9 cellular contexts compared by ENCODE assay signal in the genomic region with DNA sequence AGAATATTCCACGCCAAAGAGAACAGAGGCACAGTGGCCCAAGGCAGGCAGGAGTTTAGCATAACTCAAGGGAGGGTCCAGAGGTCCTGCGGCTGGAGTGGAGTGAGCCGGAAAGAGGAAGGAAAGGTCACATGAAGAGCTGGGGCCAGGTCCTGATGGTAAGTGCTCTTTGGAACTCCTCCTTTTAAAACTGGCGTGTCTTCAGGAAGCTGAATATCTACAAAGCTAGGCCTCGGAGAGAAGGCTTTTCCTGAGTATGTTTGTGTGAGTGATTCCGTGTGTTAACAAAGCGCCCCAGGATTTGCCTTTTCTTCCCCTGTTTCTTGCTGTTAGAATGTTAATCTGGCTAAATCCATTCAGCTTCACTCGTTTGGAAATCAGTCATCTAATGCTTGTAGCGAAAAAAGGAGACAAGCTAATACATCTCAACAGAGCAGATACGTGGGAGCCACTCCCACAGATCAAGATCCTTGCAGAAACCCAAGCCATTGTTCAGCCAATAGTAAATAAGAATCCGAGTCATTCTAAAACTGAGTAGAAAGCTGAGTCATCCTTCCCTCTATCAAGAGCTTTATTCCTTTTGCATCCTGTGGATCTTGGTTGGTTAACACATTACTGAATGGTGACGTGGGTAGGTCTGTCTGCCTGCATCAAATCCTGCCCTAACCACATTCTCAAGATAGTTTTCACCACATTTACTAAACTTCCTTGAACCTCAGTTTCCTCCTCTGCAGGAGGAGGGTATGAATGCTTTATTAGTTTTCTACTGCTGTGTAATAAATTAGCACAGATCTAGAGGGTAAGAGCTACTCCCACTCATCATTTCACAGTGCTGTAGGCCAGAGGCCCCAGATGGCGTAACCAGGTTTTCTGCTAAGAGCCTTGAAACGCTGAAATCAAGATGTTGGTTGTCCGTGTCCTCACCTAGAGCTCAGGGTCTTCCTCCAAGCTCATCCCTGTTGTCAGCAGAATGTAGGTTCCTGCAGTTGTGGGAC. TPM values are rescaled to one million over a fixed set of nuclear protein-coding genes. Genes with fewer than 3 reads are reported as not detected.
DNase-seq lines count a peak whose midpoint lies in the region; ATAC-seq, FAIRE-seq and TF ChIP-seq lines count a peak whose summit lies in the region.
"Had no signal": no experiment of that assay in that cellular context is flagged by ENCODE, and none has a peak within 500 bp of the region (broad histone marks: within the 10 kb centered on the region; RNA-seq: fewer than 3 reads in every experiment).

No MANE protein-coding gene starts in this region.

- dilution Hi-C loops in IMR-90 (cut with HindIII; ENCODE audit: low sequenced_read_pairs, unreplicated experiment): no loop called here

- H3K27me3 ChIP-seq in IMR-90 (ENCODE audit: control insufficient read depth, insufficient read depth, low read length) (no peaks in the 10 kb centered on the region), dorsolateral prefrontal cortex (no peaks in the 10 kb centered on the region)

- intact Hi-C loops in IMR-90 (cut with micrococcal nuclease) (no loop called here), dorsolateral prefrontal cortex (cut with DNase I) (no loop called here)

- H3K9me3 ChIP-seq in IMR-90 (ENCODE audit: control insufficient read depth, insufficient read depth, low read length): no peaks in the 10 kb centered on the region

- peaks cover 11% of the 10 kb centered on the region for H3K4me1 ChIP-seq in IMR-90 (ENCODE audit: control insufficient read depth, insufficient read depth, low read length)

- ATAC-seq in GM21737 (IDR thresholded peaks at IDR 0.05; ENCODE audit: unreplicated experiment): peak; percentile 66
- ATAC-seq in IMR-90 (ENCODE audit: low read depth): peak; percentile 98

- peaks cover 21% of the 10 kb centered on the region for H3K4me1 Mint-ChIP-seq in neural crest cell

- peak overlapping the region; percentile 98 for H2BK20ac ChIP-seq in IMR-90 (ENCODE audit: low read depth, low read length)

- peak overlapping the region; percentile 96 for H3K27ac Mint-ChIP-seq in neural crest cell (ENCODE audit: unreplicated experiment)

- H3K4ac ChIP-seq in IMR-90 (ENCODE audit: low read depth, low read length): peak overlapping the region; percentile 99

- peak overlapping the region; percentile 79 to 95 for H4K8ac ChIP-seq in IMR-90 (ENCODE audit: low read depth in 2 of 2, low read length in 2 of 2)

- no peaks in the 10 kb centered on the region for H4K20me1 ChIP-seq in IMR-90 (ENCODE audit: insufficient read depth, low read length)

- peak overlapping the region; percentile 96 for H3K14ac ChIP-seq in IMR-90 (replicated peaks; ENCODE audit: low read depth, low read length)

- DNase-seq in GM12891 (ENCODE audit: insufficient read length, low spot score): peak; percentile 35
- DNase-seq in IMR-90: peak; percentile 99
- DNase-seq in UCSD-AML1 (lab: John Stamatoyannopoulos, UW; ENCODE audit: unreplicated experiment): peak; percentile 44
- DNase-seq in epithelial cell of esophagus (ENCODE audit: low read depth): peak; percentile 98
- no peak for DNase-seq in neural crest cell (ENCODE audit: low read depth, low spot score)
- DNase-seq in dorsolateral prefrontal cortex: no peak
- no peak for DNase-seq in activated gamma-delta T cell treated with Interleukin-2 at 50 U/mL for 16 hours

- 0 out of 2 replicates have a peak overlapping the region, but pooled peaks have one; percentile 3 for H3K9ac ChIP-seq in IMR-90 (ENCODE audit: low read depth, low read length)

- peak overlapping the region; percentile 98 for H4K5ac ChIP-seq in IMR-90 (ENCODE audit: low read depth, low read length)

- H4K91ac ChIP-seq in IMR-90 (ENCODE audit: insufficient read depth, low read depth, low read length): peak overlapping the region; percentile 98

- CTCF ChIA-PET in IMR-90 (lab: Yijun Ruan, JAX): interaction anchor here (0.9 to 1.4 kb wide), 2 partner anchors 9 to 10 kb away, joined by 3 read pairs; no protein-coding TSS in a partner anchor

- H3K56ac ChIP-seq in IMR-90 (ENCODE audit: extremely low read depth, insufficient read depth, low read length): peak overlapping the region; percentile 67

- in situ Hi-C loops in IMR-90 (cut with MboI; ENCODE audit: low sequenced_read_pairs): no loop called here

- H3K27me3 Mint-ChIP-seq in neural crest cell (ENCODE audit: low read depth): no peaks in the 10 kb centered on the region

- no peak for TF ChIP-seq RAD21 in IMR-90 (IDR thresholded peaks at IDR 0.05; ENCODE audit: low read length)

- peak overlapping the region; percentile 33; the same call in 1 of the 2 replicates for H3K4me2 ChIP-seq in IMR-90 (ENCODE audit: low read depth, low read length)

- no peaks in the 10 kb centered on the region for H3K36me3 ChIP-seq in IMR-90 (ENCODE audit: control insufficient read depth, insufficient read depth, low read length)

- H3K4me3 ChIP-seq in IMR-90 (ENCODE audit: insufficient read depth, low read depth, low read length): no peak overlapping the region
- no peak overlapping the region for H3K4me3 ChIP-seq in epithelial cell of esophagus (ENCODE audit: low read length)
- H3K4me3 ChIP-seq in dorsolateral prefrontal cortex: no peak overlapping the region

- peaks cover 7% of the 10 kb centered on the region for H3K9me1 ChIP-seq in IMR-90 (ENCODE audit: insufficient read depth, low read length)

- H2BK120ac ChIP-seq in IMR-90 (ENCODE audit: low read depth, low read length): peak overlapping the region; percentile 99

- H3K79me1 ChIP-seq in IMR-90 (ENCODE audit: low read depth in 1 of 2, low read length in 2 of 2): no peaks in the 10 kb centered on the region

- peak; percentile 98 for FAIRE-seq in GM12891 (lab: Jason Lieb, UNC)
- FAIRE-seq: endometrium had no signal

- BruUV-seq in IMR-90 (replicated peaks; lab: Mats Ljungman, UMichigan): no TSS peak

- H2AFZ ChIP-seq in IMR-90 (replicated peaks; ENCODE audit: low read length, poor library complexity): peak overlapping the region; percentile 90

- H3K4me3 Mint-ChIP-seq in neural crest cell: peak overlapping the region; percentile 17

- H2BK15ac ChIP-seq in IMR-90 (ENCODE audit: low read depth, low read length): peak overlapping the region; percentile 98

- H3K27ac ChIP-seq in IMR-90 (ENCODE audit: insufficient read depth, low read length) (peak overlapping the region; percentile 87), dorsolateral prefrontal cortex (no peak overlapping the region)

- POLR2A ChIA-PET in IMR-90 (lab: Charles Lee; ENCODE audit: unreplicated experiment): interaction anchor here (0.5 kb wide), 1 partner anchor 84 kb away, joined by 5 read pairs; no protein-coding TSS in a partner anchor

- 51% methylated on average over 4 of the region's 15 CpGs; no CpG with 5 or more reads in 1 of the 2 experiments for WGBS in IMR-90 (ENCODE audit: extremely low coverage in 2 of 2, insufficient read length in 1 of 2), 2 experiments

- H2AK9ac ChIP-seq in IMR-90 (replicated peaks; ENCODE audit: low read depth, low read length, poor library complexity): peak overlapping the region; percentile 80

- peak overlapping the region; percentile 95 for H2BK5ac ChIP-seq in IMR-90 (ENCODE audit: low read depth, low read length, poor library complexity, severe bottlenecking)

- H2AK5ac ChIP-seq in IMR-90 (ENCODE audit: low read depth, low read length): peak overlapping the region; percentile 95

- TF ChIP-seq POLR2A in GM12891 (IDR thresholded peaks at IDR 0.05; ENCODE audit: low read depth, low read length): no peak
- TF ChIP-seq POLR2A in IMR-90 (IDR thresholded peaks at IDR 0.05; ENCODE audit: low read depth, low read length): no peak

- no peaks in the 10 kb centered on the region for H3K9me3 Mint-ChIP-seq in neural crest cell

- peak overlapping the region; percentile 98 for H3K18ac ChIP-seq in IMR-90 (ENCODE audit: low read depth, low read length)

- H3K23ac ChIP-seq in IMR-90 (ENCODE audit: low read depth, low read length): peak overlapping the region; percentile 95

- TF ChIP-seq CTCF in IMR-90 (conservative IDR thresholded peaks at IDR 0.05; ENCODE audit: low read depth, low read length) (no peak), epithelial cell of esophagus (IDR thresholded peaks at IDR 0.05; ENCODE audit: insufficient read depth, low read depth, low read length, missing control alignments) (no peak), neural crest cell (conservative IDR thresholded peaks at IDR 0.05) (no peak), dorsolateral prefrontal cortex (IDR thresholded peaks at IDR 0.05 in 54 of 56, conservative IDR thresholded peaks at IDR 0.05 in 2 of 56; ENCODE audit: low read depth in 1 of 56, partially characterized antibody in 56 of 56) (no peak)

- no peaks in the 10 kb centered on the region for H3K36me3 Mint-ChIP-seq in neural crest cell (ENCODE audit: low read depth)

TF ChIP-seq in GM12891, 5 proteins besides CTCF, POLR2A, EP300 and RAD21:
- no peak for TF ChIP-seq PAX5 (IDR thresholded peaks at IDR 0.05; ENCODE audit: insufficient read depth, low read length, severe bottlenecking)
- no peak for TF ChIP-seq SPI1 (IDR thresholded peaks at IDR 0.05; ENCODE audit: low read depth, low read length)
- TF ChIP-seq POLR2AphosphoS5 (IDR thresholded peaks at IDR 0.05; ENCODE audit: low read depth, low read length): peak; percentile 45; the same call in 1 of the 2 replicates
- TF ChIP-seq TAF1 (IDR thresholded peaks at IDR 0.05; ENCODE audit: low read depth, low read length): no peak
- TF ChIP-seq POU2F2 (IDR thresholded peaks at IDR 0.05; ENCODE audit: low read depth, low read length): no peak

TF ChIP-seq in IMR-90, 13 proteins besides CTCF, POLR2A, EP300 and RAD21 (continues in another document):
- TF ChIP-seq CEBPB (IDR thresholded peaks at IDR 0.05; ENCODE audit: low read depth, low read length): peak; percentile 54; the same call in 1 of the 2 replicates
- TF ChIP-seq NFE2L2 (IDR thresholded peaks at IDR 0.05; ENCODE audit: low read depth, low read length): peak; percentile 98
- no peak for TF ChIP-seq BHLHE40 (IDR thresholded peaks at IDR 0.05; ENCODE audit: low read depth, low read length)
- peak; percentile 61; the same call in 1 of the 2 replicates for TF ChIP-seq FOS (IDR thresholded peaks at IDR 0.05; ENCODE audit: low read depth, low read length)

RNA-seq across cellular contexts. Expression of a gene that starts 43.2 kb away (rescaled TPM):
- polyA plus RNA-seq in GM12891 (2012; ENCODE audit: low read depth, missing spikeins): 10.9 TPM
- total RNA-seq in IMR-90 (2012; rRNA removed) (0.83 and 1.1 TPM in 2 replicates), neural crest cell (0.37 and 0.48 TPM in 2 replicates), dorsolateral prefrontal cortex (10 to 100 TPM in 4 of 120 experiments, 1 to 10 TPM in 112, under 1 TPM in 4; 0.47 to 18.9 (median 3.2) TPM)
- 0.44 and 0.59 TPM in 2 replicates for polyA plus RNA-seq in IMR-90 (2012; rRNA removed)
- polyA plus RNA-seq in IMR-90 (2012; cell fraction: cytosol; rRNA removed): 1.1 and 1.6 TPM in 2 replicates
- 0.41 and 0.99 TPM in 2 replicates for polyA plus RNA-seq in IMR-90 (2012; cell fraction: nucleus; rRNA removed; ENCODE audit: low replicate concordance)

Comparison
In these comparisons a context has a peak if more than half of its experiments do, and no peak if none do; other contexts are left out.
1. DNase-seq: peak in GM12891 (single experiment), IMR-90 (single experiment), UCSD-AML1 (single experiment) and epithelial cell of esophagus (single experiment); none in neural crest cell (single experiment), dorsolateral prefrontal cortex (0 of 10) and activated gamma-delta T cell treated with Interleukin-2 at 50 U/mL for 16 hours (single experiment).